In genomic region chr1:88683516-88683847, GRCh38 we compare ENCODE assay signal across 8 cellular contexts. TPM values are rescaled to one million over a fixed set of nuclear protein-coding genes. Genes with fewer than 3 reads are reported as not detected.
A peak's percentile ranks its signal among the peaks of the same experiment; 100 is the strongest.
DNase-seq lines count a peak whose midpoint lies in the region; ATAC-seq, FAIRE-seq and TF ChIP-seq lines count a peak whose summit lies in the region.

No MANE protein-coding gene starts in this region.

- peak overlapping the region; percentile 94 for H3K27ac ChIP-seq in 22Rv1
- H3K27ac ChIP-seq in astrocyte (ENCODE audit: low read depth, low read length), result peak overlapping the region; percentile 81

- no peaks in the 10 kb centered on the region for H4K20me1 ChIP-seq in astrocyte (ENCODE audit: insufficient read depth, low read length)

- H3K4me2 ChIP-seq in astrocyte (ENCODE audit: low read length), result peak overlapping the region; percentile 95

- peak overlapping the region; percentile 79 for H2AFZ ChIP-seq in astrocyte (ENCODE audit: low read depth, low read length)

- peaks cover 6% of the 10 kb centered on the region for H3K4me1 Mint-ChIP-seq in astrocyte (ENCODE audit: low read depth, unreplicated experiment)
- peaks cover 24 to 50% of the 10 kb centered on the region in 2 donors for H3K4me1 Mint-ChIP-seq in immature natural killer cell

- H3K27me3 Mint-ChIP-seq in astrocyte (ENCODE audit: low read depth, unreplicated experiment), result no peaks in the 10 kb centered on the region
- peaks cover 11 to 13% (median 12%) of the 10 kb centered on the region in 3 donors for H3K27me3 Mint-ChIP-seq in immature natural killer cell (ENCODE audit: low read depth in 3 of 3)

- H3K4me3 ChIP-seq in astrocyte (ENCODE audit: insufficient read depth, low read depth, low read length), result peak overlapping the region; percentile 82

- no peaks in the 10 kb centered on the region for H3K27me3 ChIP-seq in astrocyte (ENCODE audit: insufficient read depth, low read length)

- peak overlapping the region; percentile 92 for H3K9ac ChIP-seq in astrocyte (ENCODE audit: low read length)

- no peak for TF ChIP-seq CTCF in 22Rv1 (IDR thresholded peaks at IDR 0.05)
- no peak for TF ChIP-seq CTCF in astrocyte (IDR thresholded peaks at IDR 0.05; ENCODE audit: insufficient read depth, low read depth, low read length)

- DNase-seq in T-helper 1 cell (peak in 3 of 5 donors; percentile 9 to 33 (median 29)), astrocyte (ENCODE audit: low read depth) (no peak), immature natural killer cell (no peak), NCI-H446 treated with DMSO at 0.1 percent for 48 hours (lab: John Stamatoyannopoulos, UW) (no peak)
- DNase-seq in stimulated activated CD4-positive, alpha-beta T cell treated with anti-CD3 and anti-CD28 coated beads, Interleukin-2, amount 100 ng/mL, for 4 hours (ENCODE audit: low read depth), result peak; percentile 10

- H3K36me3 ChIP-seq in astrocyte (ENCODE audit: insufficient read depth, low read length), result no peaks in the 10 kb centered on the region

- no peaks in the 10 kb centered on the region for H3K9me3 Mint-ChIP-seq in astrocyte (ENCODE audit: unreplicated experiment)
- H3K9me3 Mint-ChIP-seq in immature natural killer cell, result no peaks in the 10 kb centered on the region

- H3K27ac Mint-ChIP-seq in astrocyte (ENCODE audit: unreplicated experiment) (peak overlapping the region; percentile 80), immature natural killer cell (peak overlapping the region; percentile 95 to 99 (median 96))

- H3K79me2 ChIP-seq in astrocyte (ENCODE audit: insufficient read depth, low read length), result peaks cover 43% of the 10 kb centered on the region

- H3K4me3 Mint-ChIP-seq in astrocyte (ENCODE audit: unreplicated experiment), result peak overlapping the region; percentile 99
- peak overlapping the region; percentile 91 to 99 (median 98) for H3K4me3 Mint-ChIP-seq in immature natural killer cell

- peaks cover 1% of the 10 kb centered on the region for H3K36me3 Mint-ChIP-seq in astrocyte (ENCODE audit: low read depth, unreplicated experiment)
- no peaks in the 10 kb centered on the region for H3K36me3 Mint-ChIP-seq in immature natural killer cell

- H3K4me1 ChIP-seq in astrocyte (ENCODE audit: insufficient read depth, low read length), result peaks cover 11% of the 10 kb centered on the region

- FAIRE-seq in astrocyte (lab: Jason Lieb, UNC), result no peak

- peak; percentile 21 for ATAC-seq in GM18909 (IDR thresholded peaks at IDR 0.05; ENCODE audit: poor library complexity, unreplicated experiment)
- ATAC-seq in HG03354 (IDR thresholded peaks at IDR 0.05; ENCODE audit: poor library complexity, severe bottlenecking, unreplicated experiment), result peak; percentile 27

- H3K9me3 ChIP-seq in astrocyte (ENCODE audit: insufficient read depth, low read depth, low read length), result no peaks in the 10 kb centered on the region

RNA-seq across cellular contexts. Expression of gene PKN2, which starts 0.6 kb away (rescaled TPM):
- 32.7 and 37.5 TPM in 2 replicates for total RNA-seq in astrocyte
- polyA plus RNA-seq in immature natural killer cell, result 1 to 10 TPM; 4.0 to 6.9 (median 5.4) TPM

Comparison
In these comparisons a context has a peak if more than half of its experiments do, and no peak if none do; other contexts are left out.
1. DNase-seq: peak in T-helper 1 cell (3 of 5) and stimulated activated CD4-positive, alpha-beta T cell treated with anti-CD3 and anti-CD28 coated beads, Interleukin-2, amount 100 ng/mL, for 4 hours (single experiment); none in astrocyte (single experiment), immature natural killer cell (0 of 3) and NCI-H446 treated with DMSO at 0.1 percent for 48 hours (single experiment).